Comparison of ENCODE assay signal across 16 cellular contexts in the genomic region with DNA sequence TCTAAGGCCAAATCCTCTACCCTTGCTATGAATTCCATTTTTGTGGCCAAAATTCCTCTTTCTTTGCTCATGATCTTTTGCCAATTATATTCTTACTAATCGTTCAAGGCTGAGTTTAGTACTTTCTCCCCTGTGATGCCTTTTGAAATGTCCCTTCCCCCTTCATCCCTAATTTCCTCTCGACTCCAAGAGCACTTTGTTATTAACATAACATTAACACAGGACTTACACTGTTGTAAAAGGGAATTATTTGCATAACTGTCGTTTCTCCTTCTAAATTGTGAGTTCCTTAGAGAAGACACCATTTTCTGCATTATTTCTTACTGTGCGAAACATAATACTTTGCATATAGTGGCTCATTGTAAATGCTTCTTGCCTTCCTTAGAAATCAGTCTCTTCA.
"Had no signal": no experiment of that assay in that cellular context is flagged by ENCODE, and none has a peak within 500 bp of the region (broad histone marks: within the 10 kb centered on the region; RNA-seq: fewer than 3 reads in every experiment).

No MANE protein-coding gene starts in this region.

- H3K79me2 ChIP-seq: parathyroid adenoma had no signal

- H3K27me3 Mint-ChIP-seq: activated B cell treated with CpG ODN at 0.5 μM for 24 hours; activated CD4-positive, alpha-beta T cell treated with anti-CD3 and anti-CD28 coated beads, Interleukin-2, amount 10 ng/mL, durations not matched to agents 24 days and 14 days; activated naive CD8-positive, alpha-beta T cell treated with anti-CD3 and anti-CD28 coated beads for 36 hours; dendritic cell treated with granulocyte-macrophage colony-stimulating factor and Interleukin-4, amounts not matched to agents 40 ng/mL and 50 ng/mL, for 4 days; naive thymus-derived CD4-positive, alpha-beta T cell; stimulated activated naive B cell treated with anti-CD40 and anti-IgM and Interleukin-4, amounts not matched to agents 10 μg/mL and 1 μg/mL and 100 μg/mL, for 72 hours had no signal

- H3K4me1 ChIP-seq: heart left ventricle, left ventricle myocardium inferior, parathyroid adenoma, thyroid gland, uterus had no signal

- H3K27ac ChIP-seq: heart left ventricle, left ventricle myocardium inferior, parathyroid adenoma, thyroid gland, uterus had no signal

- H2AFZ ChIP-seq: parathyroid adenoma had no signal

- H3K4me1 Mint-ChIP-seq: activated CD4-positive, alpha-beta T cell treated with anti-CD3 and anti-CD28 coated beads, Interleukin-2, amount 10 ng/mL, durations not matched to agents 24 days and 14 days; activated naive CD8-positive, alpha-beta T cell treated with anti-CD3 and anti-CD28 coated beads for 36 hours; stimulated activated naive B cell treated with anti-CD40 and anti-IgM and Interleukin-4, amounts not matched to agents 10 μg/mL and 1 μg/mL and 100 μg/mL, for 72 hours had no signal

- H3K36me3 Mint-ChIP-seq: activated naive CD8-positive, alpha-beta T cell treated with anti-CD3 and anti-CD28 coated beads for 36 hours; naive thymus-derived CD4-positive, alpha-beta T cell; stimulated activated naive B cell treated with anti-CD40 and anti-IgM and Interleukin-4, amounts not matched to agents 10 μg/mL and 1 μg/mL and 100 μg/mL, for 72 hours had no signal

- H3K4me3 ChIP-seq: heart left ventricle, left ventricle myocardium inferior, thyroid gland, uterus had no signal

- H3K9me3 Mint-ChIP-seq: activated B cell treated with CpG ODN at 0.5 μM for 24 hours; activated CD4-positive, alpha-beta T cell treated with anti-CD3 and anti-CD28 coated beads, Interleukin-2, amount 10 ng/mL, durations not matched to agents 24 days and 14 days; activated naive CD8-positive, alpha-beta T cell treated with anti-CD3 and anti-CD28 coated beads for 36 hours; dendritic cell treated with granulocyte-macrophage colony-stimulating factor and Interleukin-4, amounts not matched to agents 40 ng/mL and 50 ng/mL, for 4 days; naive thymus-derived CD4-positive, alpha-beta T cell; stimulated activated naive B cell treated with anti-CD40 and anti-IgM and Interleukin-4, amounts not matched to agents 10 μg/mL and 1 μg/mL and 100 μg/mL, for 72 hours; T-helper 1 cell treated with Interleukin-12 subunit alpha and Interleukin-12 subunit beta and Interleukin-4 antibody, amounts not matched to agents 30 μg/mL and 1 μg/mL, for 36 hours had no signal

- H3K36me3 ChIP-seq: heart left ventricle, left ventricle myocardium inferior, thyroid gland, uterus had no signal

- H3K4me3 Mint-ChIP-seq: activated B cell treated with CpG ODN at 0.5 μM for 24 hours; activated CD4-positive, alpha-beta T cell treated with anti-CD3 and anti-CD28 coated beads, Interleukin-2, amount 10 ng/mL, durations not matched to agents 24 days and 14 days; activated naive CD8-positive, alpha-beta T cell treated with anti-CD3 and anti-CD28 coated beads for 36 hours; dendritic cell treated with granulocyte-macrophage colony-stimulating factor and Interleukin-4, amounts not matched to agents 40 ng/mL and 50 ng/mL, for 4 days; naive thymus-derived CD4-positive, alpha-beta T cell; stimulated activated naive B cell treated with anti-CD40 and anti-IgM and Interleukin-4, amounts not matched to agents 10 μg/mL and 1 μg/mL and 100 μg/mL, for 72 hours; T-helper 1 cell treated with Interleukin-12 subunit alpha and Interleukin-12 subunit beta and Interleukin-4 antibody, amounts not matched to agents 30 μg/mL and 1 μg/mL, for 36 hours had no signal

- H3K27me3 ChIP-seq: heart left ventricle, thyroid gland, uterus had no signal

- ATAC-seq: heart left ventricle; naive thymus-derived CD4-positive, alpha-beta T cell; stimulated activated naive B cell treated with anti-CD40 and anti-IgM and Interleukin-4, amounts not matched to agents 10 μg/mL and 1 μg/mL and 100 μg/mL, for 72 hours had no signal

- DNase-seq: activated B cell treated with CpG ODN at 0.5 μM for 24 hours; activated CD4-positive, alpha-beta T cell treated with anti-CD3 and anti-CD28 coated beads, Interleukin-2, amount 10 ng/mL, durations not matched to agents 24 days and 14 days; activated naive CD8-positive, alpha-beta T cell treated with anti-CD3 and anti-CD28 coated beads for 36 hours; anterior cingulate cortex; effector memory CD4-positive, alpha-beta T cell; heart left ventricle; kidney; left ventricle myocardium inferior; naive thymus-derived CD4-positive, alpha-beta T cell; stimulated activated CD4-positive, alpha-beta T cell treated with anti-CD3 and anti-CD28 coated beads, Interleukin-2, amount 100 ng/mL, for 48 hours; stimulated activated naive B cell treated with anti-CD40 and anti-IgM and Interleukin-4, amounts not matched to agents 10 μg/mL and 1 μg/mL and 100 μg/mL, for 72 hours; thyroid gland; uterus had no signal

- H3K27ac Mint-ChIP-seq: activated B cell treated with CpG ODN at 0.5 μM for 24 hours; activated CD4-positive, alpha-beta T cell treated with anti-CD3 and anti-CD28 coated beads, Interleukin-2, amount 10 ng/mL, durations not matched to agents 24 days and 14 days; activated naive CD8-positive, alpha-beta T cell treated with anti-CD3 and anti-CD28 coated beads for 36 hours; dendritic cell treated with granulocyte-macrophage colony-stimulating factor and Interleukin-4, amounts not matched to agents 40 ng/mL and 50 ng/mL, for 4 days; naive thymus-derived CD4-positive, alpha-beta T cell; stimulated activated naive B cell treated with anti-CD40 and anti-IgM and Interleukin-4, amounts not matched to agents 10 μg/mL and 1 μg/mL and 100 μg/mL, for 72 hours; T-helper 1 cell treated with Interleukin-12 subunit alpha and Interleukin-12 subunit beta and Interleukin-4 antibody, amounts not matched to agents 30 μg/mL and 1 μg/mL, for 36 hours had no signal
